In the genomic region with DNA sequence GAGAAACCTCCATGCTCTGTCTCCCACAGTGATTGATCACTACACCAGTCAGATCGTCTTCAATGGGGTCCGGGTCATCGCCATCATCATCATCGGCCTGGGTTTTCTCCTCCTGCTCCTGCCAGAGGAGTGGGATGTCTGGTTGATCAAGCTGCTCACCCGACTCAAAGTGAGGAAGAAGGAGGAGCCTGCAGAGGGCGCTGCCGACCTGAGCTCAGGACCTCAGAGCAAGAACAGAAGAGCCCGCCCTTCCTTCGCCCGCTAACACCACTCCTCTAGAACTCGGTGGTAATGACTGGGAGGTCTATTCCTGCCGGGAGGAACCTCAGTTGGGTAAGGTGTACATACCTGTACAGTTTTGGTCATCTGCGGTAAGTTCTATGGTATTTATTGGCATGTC, we compare ENCODE assay signal across 8 cellular contexts. TPM values are rescaled to one million over a fixed set of nuclear protein-coding genes. Genes with fewer than 3 reads are reported as not detected.
DNase-seq lines count a peak whose midpoint lies in the region; ATAC-seq and TF ChIP-seq lines count a peak whose summit lies in the region.

No MANE protein-coding gene starts in this region.

- no peak for TF ChIP-seq POLR2A in esophagus squamous epithelium (IDR thresholded peaks at IDR 0.05)

- H3K27me3 Mint-ChIP-seq in T-cell (peaks cover 0 to 8% of the 10 kb centered on the region in 2 donors), progenitor cell of endocrine pancreas (peaks cover 50% of the 10 kb centered on the region)

- H3K36me3 Mint-ChIP-seq in T-cell (no peaks in the 10 kb centered on the region), progenitor cell of endocrine pancreas (ENCODE audit: insufficient read depth) (no peaks in the 10 kb centered on the region)

- no peaks in the 10 kb centered on the region for H3K9me3 ChIP-seq in esophagus squamous epithelium

- CTCF ChIA-PET in T-cell (lab: Charles Lee), result interaction anchor here in 1 of 2 donors (0.6 to 1.9 kb wide), 4 partner anchors 10 to 84 kb away, joined by 3 to 5 read pairs (median 4); no protein-coding TSS in a partner anchor

- DNase-seq in D341Med (ENCODE audit: low spot score), result peak; percentile 61
- peak in 33 of 34 experiments; percentile 4 to 68 (median 45) for DNase-seq in T-cell
- peak; percentile 39 for DNase-seq in choroid plexus epithelial cell (ENCODE audit: low read depth)
- DNase-seq in progenitor cell of endocrine pancreas (ENCODE audit: low spot score, unreplicated experiment), result no peak
- DNase-seq in esophagus squamous epithelium (lab: John Stamatoyannopoulos, UW), result no peak
- DNase-seq in GM03348 (ENCODE audit: low spot score), result no peak

- H3K36me3 ChIP-seq in esophagus squamous epithelium, result no peaks in the 10 kb centered on the region

- WGBS in esophagus squamous epithelium, 2 donors, result 37 to 49% methylated on average over 10 to 11 of the region's 13 CpGs

- TF ChIP-seq CTCF in choroid plexus epithelial cell (conservative IDR thresholded peaks at IDR 0.05; ENCODE audit: low read depth, low read length) (peak; percentile 50), progenitor cell of endocrine pancreas (IDR thresholded peaks at IDR 0.05; ENCODE audit: unreplicated experiment) (peak; percentile 58), esophagus squamous epithelium (IDR thresholded peaks at IDR 0.05) (peak in 1 of 6 experiments; percentile 19)

- H3K9me3 Mint-ChIP-seq in T-cell (no peaks in the 10 kb centered on the region), progenitor cell of endocrine pancreas (ENCODE audit: low read depth) (no peaks in the 10 kb centered on the region)

- H3K27me3 ChIP-seq in esophagus squamous epithelium, result peaks cover 0 to 45% (median 0%) of the 10 kb centered on the region in 4 donors

- H3K27ac Mint-ChIP-seq in T-cell (peak overlapping the region in 1 of 2 donors; percentile 12), progenitor cell of endocrine pancreas (no peak overlapping the region)

- H3K27ac ChIP-seq in esophagus squamous epithelium, result no peak overlapping the region

- peaks cover 0 to 15% (median 0%) of the 10 kb centered on the region in 3 donors for H3K4me1 ChIP-seq in esophagus squamous epithelium

- H3K4me3 Mint-ChIP-seq in T-cell (peak overlapping the region in 1 of 3 donors; percentile 2), progenitor cell of endocrine pancreas (ENCODE audit: low read depth) (no peak overlapping the region)

- H3K4me3 ChIP-seq in choroid plexus epithelial cell (ENCODE audit: low read depth, low read length) (no peak overlapping the region), esophagus squamous epithelium (no peak overlapping the region)

- H3K4me1 Mint-ChIP-seq in T-cell (peaks cover 22 to 61% (median 28%) of the 10 kb centered on the region in 3 donors), progenitor cell of endocrine pancreas (ENCODE audit: low read depth) (no peaks in the 10 kb centered on the region)

- POLR2A ChIA-PET in T-cell (lab: Charles Lee), result no interaction called here

- ATAC-seq in HG03432 (IDR thresholded peaks at IDR 0.05; ENCODE audit: unreplicated experiment) (peak; percentile 49), T-cell (replicated peaks in 1 of 4) (peak in 2 of 4 experiments; percentile 54 to 57), GM19467 (IDR thresholded peaks at IDR 0.05; ENCODE audit: unreplicated experiment) (no peak)

- intact Hi-C loops in esophagus squamous epithelium (cut with DNase I), result loop anchor here (10.0 kb wide), 1 partner anchor 168 kb away; no protein-coding TSS in a partner anchor

RNA-seq across cellular contexts. Expression of a gene that starts 50.3 kb away (rescaled TPM):
- total RNA-seq in T-cell, result 10 to 100 TPM in 4 of 5 donors, 1 to 10 TPM in 1; 9.7 to 28.2 (median 21.8) TPM
- total RNA-seq in progenitor cell of endocrine pancreas, result 31.4 and 32.6 TPM in 2 replicates
- total RNA-seq in esophagus squamous epithelium, result 10 to 100 TPM; 17.1 to 33.5 (median 24.6) TPM

Comparison
In these comparisons a context has a peak if more than half of its experiments do, and no peak if none do; other contexts are left out.
1. DNase-seq: peak in D341Med (single experiment), T-cell (33 of 34) and choroid plexus epithelial cell (single experiment); none in progenitor cell of endocrine pancreas (single experiment), esophagus squamous epithelium (single experiment) and GM03348 (single experiment).